ENCODE assay signal across 8 cellular contexts in genomic region chr10:62732841-62733653, GRCh38.
A peak's percentile ranks its signal among the peaks of the same experiment; 100 is the strongest.
DNase-seq lines count a peak whose midpoint lies in the region; ATAC-seq, FAIRE-seq and TF ChIP-seq lines count a peak whose summit lies in the region.

No MANE protein-coding gene starts in this region.

- no peaks in the 10 kb centered on the region for H3K36me3 ChIP-seq in HCT116 (ENCODE audit: control insufficient read depth in 1 of 2, insufficient read depth in 2 of 2, low read length in 2 of 2)
- no peaks in the 10 kb centered on the region for H3K36me3 ChIP-seq in small intestine (ENCODE audit: control insufficient read depth in 2 of 2, insufficient read depth in 2 of 2, low read length in 2 of 2)
- H3K36me3 ChIP-seq in hepatocyte (replicated peaks; ENCODE audit: insufficient read depth, low read depth): no peaks in the 10 kb centered on the region

- H3K79me2 ChIP-seq in HCT116 (ENCODE audit: insufficient read depth, low read length) (no peaks in the 10 kb centered on the region), hepatocyte (no peaks in the 10 kb centered on the region)

- H3K4me2 ChIP-seq in HCT116 (ENCODE audit: low read length) (peak overlapping the region; percentile 65), hepatocyte (no peak overlapping the region)

- H3K4me1 ChIP-seq in HCT116 (ENCODE audit: control insufficient read depth in 1 of 2, insufficient read depth in 2 of 2, low read length in 2 of 2) (peaks cover 4 to 28% of the 10 kb centered on the region in 2 experiments; a peak in 3 of 4 replicates), small intestine (ENCODE audit: control insufficient read depth in 2 of 2, insufficient read depth in 1 of 2, low read depth in 1 of 2, low read length in 1 of 2) (no peaks in the 10 kb centered on the region), hepatocyte (ENCODE audit: insufficient read depth) (no peaks in the 10 kb centered on the region)

- H3K9me3 ChIP-seq in HCT116 (ENCODE audit: control insufficient read depth in 1 of 2, insufficient read depth in 1 of 2, low read depth in 1 of 2, low read length in 2 of 2) (no peaks in the 10 kb centered on the region), small intestine (ENCODE audit: control insufficient read depth, low read depth) (no peaks in the 10 kb centered on the region), hepatocyte (ENCODE audit: low read depth) (no peaks in the 10 kb centered on the region)

- H3K27ac ChIP-seq in HCT116 (ENCODE audit: low read depth, low read length) (no peak overlapping the region), small intestine (ENCODE audit: low read depth in 1 of 2, low read length in 1 of 2) (peak overlapping the region in 1 of 2 donors; percentile 39), hepatocyte (no peak overlapping the region)

- TF ChIP-seq CTCF in GM12864 (IDR thresholded peaks at IDR 0.05; ENCODE audit: low read depth, low read length, missing control alignments) (no peak), HCT116 (IDR thresholded peaks at IDR 0.05 in 2 of 3, conservative IDR thresholded peaks at IDR 0.05 in 1 of 3; ENCODE audit: borderline replicate concordance in 1 of 3, insufficient read depth in 1 of 3, low read depth in 2 of 3, low read length in 2 of 3) (no peak), hepatocyte (IDR thresholded peaks at IDR 0.05; ENCODE audit: poor library complexity) (no peak)

- POLR2A ChIA-PET in HCT116 (lab: Charles Lee): no interaction called here

- H4K20me1 ChIP-seq in HCT116 (ENCODE audit: insufficient read depth) (no peaks in the 10 kb centered on the region), hepatocyte (ENCODE audit: insufficient read depth, poor library complexity, severe bottlenecking) (no peaks in the 10 kb centered on the region)

- intact Hi-C loops in HCT116 (cut with micrococcal nuclease): no loop called here

- no peak for FAIRE-seq in small intestine (lab: Jason Lieb, UNC)

- no TSS peak for BruUV-seq in HCT116 (replicated peaks; lab: Mats Ljungman, UMichigan)

- TF ChIP-seq RAD21 in HCT116 (IDR thresholded peaks at IDR 0.05; ENCODE audit: low read depth): peak; percentile 17

- no peak overlapping the region for H2AFZ ChIP-seq in HCT116 (ENCODE audit: low read depth, low read length, poor library complexity, severe bottlenecking)
- H2AFZ ChIP-seq in hepatocyte: no peak overlapping the region

- peak; percentile 94 for ATAC-seq in HCT116

- H3K9me2 ChIP-seq in HCT116 (ENCODE audit: insufficient read depth) (no peaks in the 10 kb centered on the region), hepatocyte (replicated peaks; ENCODE audit: insufficient read depth) (no peaks in the 10 kb centered on the region)

- no peak overlapping the region; the same call in 1 of the 2 replicates for H3K4me3 ChIP-seq in GM12864 (ENCODE audit: low read depth, low read length)
- H3K4me3 ChIP-seq in HCT116 (replicated peaks in 1 of 2; ENCODE audit: low read depth in 1 of 2, low read length in 2 of 2): peak overlapping the region in 1 of 2 experiments; percentile 13; a peak in 1 of 4 replicates
- H3K4me3 ChIP-seq in small intestine (ENCODE audit: low read depth in 1 of 2, low read length in 2 of 2): no peak overlapping the region
- no peak overlapping the region for H3K4me3 ChIP-seq in hepatocyte

- DNase-seq in GM12864 (ENCODE audit: low read depth) (peak; percentile 91), HCT116 (ENCODE audit: low read depth, low spot score) (peak; percentile 71), MV-4-11 (lab: John Stamatoyannopoulos, UW) (peak; percentile 63), small intestine (peak; percentile 62), SHP77 treated with DMSO at 0.1 percent for 48 hours (lab: John Stamatoyannopoulos, UW) (no peak), cerebellum (ENCODE audit: low spot score) (no peak), hepatocyte (ENCODE audit: low spot score) (no peak)
- peak; percentile 56 for DNase-seq in activated T-helper 9 cell treated with anti-CD3 and anti-CD28 coated beads, Interleukin-2, amount 50 U/mL, for 16 hours (ENCODE audit: low read depth)

- no peak overlapping the region for H3K9ac ChIP-seq in HCT116 (ENCODE audit: low read length)

- peaks cover 53% of the 10 kb centered on the region for H3K27me3 ChIP-seq in HCT116 (ENCODE audit: insufficient read depth, low read length)
- no peaks in the 10 kb centered on the region for H3K27me3 ChIP-seq in small intestine (ENCODE audit: control insufficient read depth in 2 of 2, insufficient read depth in 2 of 2, low read length in 2 of 2)
- H3K27me3 ChIP-seq in hepatocyte: peaks cover 4% of the 10 kb centered on the region

- WGBS in small intestine, 3 donors: 53 to 63% (median 61%) methylated on average over 7 of the region's 7 CpGs
- 75% methylated on average over 7 of the region's 7 CpGs for whole genome bisulfite sequencing in hepatocyte (ENCODE audit: low lambda C conversion rate, missing lambda C conversion rate)

- CTCF ChIA-PET in HCT116 (lab: Charles Lee): no interaction called here

- no peak for TF ChIP-seq POLR2A in HCT116 (IDR thresholded peaks at IDR 0.05; ENCODE audit: borderline replicate concordance, extremely low read depth, insufficient read depth, insufficient read length)

- RAD21 ChIA-PET in HCT116 (lab: Charles Lee; ENCODE audit: low non-redundant PET in 1 of 2, low total read pairs in 2 of 2, uncharacterized antibody in 2 of 2, unreplicated experiment in 2 of 2): no interaction called here

TF ChIP-seq in HCT116, 20 proteins besides CTCF, POLR2A, EP300 and RAD21:
- peak; percentile 87 for TF ChIP-seq JUND (IDR thresholded peaks at IDR 0.05)
- no peak for TF ChIP-seq ELF1 (IDR thresholded peaks at IDR 0.05; ENCODE audit: borderline replicate concordance, low read depth)
- TF ChIP-seq SRF (IDR thresholded peaks at IDR 0.05; ENCODE audit: low read depth): peak; percentile 40; the same call in 1 of the 2 replicates
- TF ChIP-seq ATF3 (IDR thresholded peaks at IDR 0.05): no peak; the same call in 1 of the 2 replicates
- TF ChIP-seq SP1 (IDR thresholded peaks at IDR 0.05; ENCODE audit: low read depth): peak; percentile 88
- peak; percentile 82; the same call in 1 of the 2 replicates for TF ChIP-seq CBX3 (IDR thresholded peaks at IDR 0.05; ENCODE audit: low read depth)
- peak; percentile 24; the same call in 1 of the 2 replicates for TF ChIP-seq POLR2AphosphoS5 (IDR thresholded peaks at IDR 0.05; ENCODE audit: low read depth, low read length)
- TF ChIP-seq MAX (IDR thresholded peaks at IDR 0.05): 0 out of 2 replicates have a peak, but pooled peaks have one; percentile 41
- TF ChIP-seq FOSL1 (IDR thresholded peaks at IDR 0.05; ENCODE audit: low read depth): peak; percentile 87

Comparison
In these comparisons a context has a peak if more than half of its experiments do, and no peak if none do; other contexts are left out.
1. DNase-seq: peak in GM12864 (single experiment), HCT116 (single experiment), MV-4-11 (single experiment), activated T-helper 9 cell treated with anti-CD3 and anti-CD28 coated beads, Interleukin-2, amount 50 U/mL, for 16 hours (single experiment) and small intestine (single experiment); none in SHP77 treated with DMSO at 0.1 percent for 48 hours (single experiment), cerebellum (single experiment) and hepatocyte (single experiment).